ENCODE assay signal across 20 cellular contexts in the genomic region with DNA sequence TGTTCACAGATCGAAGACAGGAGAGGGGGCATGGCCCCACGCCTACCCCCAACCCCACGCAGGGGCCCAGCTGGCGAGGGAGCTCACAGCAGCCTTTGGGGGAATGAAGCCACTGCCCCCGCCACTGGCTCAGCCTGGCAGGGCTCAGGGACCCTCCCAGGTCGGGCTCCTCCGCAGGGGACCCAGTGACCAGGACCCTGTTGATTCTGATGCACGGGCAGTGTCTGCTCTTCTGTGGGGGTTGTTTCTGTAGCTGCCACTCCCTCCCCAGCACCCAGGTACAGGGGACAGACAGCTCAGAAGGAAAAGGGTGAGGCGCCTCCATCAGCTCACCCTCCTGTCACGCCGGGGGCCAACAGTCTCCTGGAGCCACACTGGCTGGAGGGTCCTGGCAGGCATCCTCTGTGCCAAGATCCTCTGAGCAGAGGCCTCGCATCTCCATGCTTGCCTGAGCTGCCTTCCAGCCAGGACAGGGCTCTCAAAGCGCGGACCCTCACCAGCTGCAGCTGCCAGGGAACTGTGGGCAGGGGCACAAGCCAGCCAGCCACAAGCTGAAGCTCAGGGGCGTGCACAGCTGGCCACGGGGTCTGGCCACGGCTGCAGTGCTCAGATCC. TPM values are rescaled to one million over a fixed set of nuclear protein-coding genes. Genes with fewer than 3 reads are reported as not detected.
A peak's percentile ranks its signal among the peaks of the same experiment; 100 is the strongest.
DNase-seq lines count a peak whose midpoint lies in the region; ATAC-seq and TF ChIP-seq lines count a peak whose summit lies in the region.
"Had no signal": no experiment of that assay in that cellular context is flagged by ENCODE, and none has a peak within 500 bp of the region (broad histone marks: within the 10 kb centered on the region; RNA-seq: fewer than 3 reads in every experiment).

No MANE protein-coding gene starts in this region.

- H2BK12ac ChIP-seq in H9 (ENCODE audit: insufficient read length, low read depth, low read length): no peak overlapping the region

- no peaks in the 10 kb centered on the region for H3K4me1 Mint-ChIP-seq in H9
- peaks cover 11% of the 10 kb centered on the region for H3K4me1 Mint-ChIP-seq in stimulated activated effector memory CD8-positive, alpha-beta T cell treated with anti-CD3 and anti-CD28 coated beads, Interleukin-12 subunit alpha, Interleukin-12 subunit beta, amount 100 ng/mL, for 72 hours

- no CpG with 5 or more reads among the region's 17 CpGs for WGBS in H9 (ENCODE audit: extremely low coverage, insufficient read length, low lambda C conversion rate)

- no peak overlapping the region for H3K9ac ChIP-seq in H9 (ENCODE audit: extremely low read depth, insufficient read length, low read length)

- no peak overlapping the region for H3T11ph ChIP-seq in H9 (ENCODE audit: low read length)

- no peak overlapping the region for H4K5ac ChIP-seq in H9 (ENCODE audit: insufficient read length, low read depth, low read length)

- no peak overlapping the region for H3K14ac ChIP-seq in H9 (ENCODE audit: insufficient read depth, low read length)

- no peak overlapping the region for H2BK120ac ChIP-seq in H9 (ENCODE audit: low read depth, low read length, poor library complexity, severe bottlenecking)

- intact Hi-C loops in Right ventricle myocardium inferior (cut with DNase I) (no loop called here), cardiac septum (cut with DNase I) (no loop called here)

- no peak overlapping the region for H3K23ac ChIP-seq in H9 (ENCODE audit: insufficient read length, low read depth, low read length)

- no peak overlapping the region for H2BK5ac ChIP-seq in H9 (ENCODE audit: insufficient read length, low read length)

- H4K91ac ChIP-seq in H9 (ENCODE audit: insufficient read length, low read depth, low read length): no peak overlapping the region

- H3K79me2 ChIP-seq in H9 (ENCODE audit: insufficient read depth, low read length): no peaks in the 10 kb centered on the region

- H3K4ac ChIP-seq in H9 (ENCODE audit: low read depth, low read length): no peak overlapping the region

- H3K23me2 ChIP-seq in H9 (ENCODE audit: insufficient read length, low read depth, low read length, poor library complexity, severe bottlenecking): no peaks in the 10 kb centered on the region

- no peak overlapping the region for H3K56ac ChIP-seq in H9 (ENCODE audit: insufficient read length, low read depth, low read length)

- H2AK5ac ChIP-seq in H9 (ENCODE audit: insufficient read length, low read length): no peak overlapping the region

- no peak overlapping the region for H3K4me3 ChIP-seq in SJCRH30

- H3K4me1 ChIP-seq in H9 (ENCODE audit: insufficient read depth, low read length) (no peaks in the 10 kb centered on the region), SJCRH30 (no peaks in the 10 kb centered on the region)

- peaks cover 12 to 46% (median 37%) of the 10 kb centered on the region in 3 experiments; a peak in 6 of 7 replicates for H3K36me3 Mint-ChIP-seq in H9 (ENCODE audit: insufficient read depth in 1 of 3, low read depth in 3 of 3)
- peaks cover 65% of the 10 kb centered on the region for H3K36me3 Mint-ChIP-seq in stimulated activated effector memory CD8-positive, alpha-beta T cell treated with anti-CD3 and anti-CD28 coated beads, Interleukin-12 subunit alpha, Interleukin-12 subunit beta, amount 100 ng/mL, for 72 hours

- H2BK20ac ChIP-seq in H9 (ENCODE audit: low read depth, low read length, poor library complexity, severe bottlenecking): no peak overlapping the region

- H3K4me2 ChIP-seq in H9 (ENCODE audit: insufficient read depth, insufficient read length, low read length): no peak overlapping the region

- no peak overlapping the region for H4K8ac ChIP-seq in H9 (replicated peaks; ENCODE audit: insufficient read length, low read depth, low read length)

- DNase-seq in Right ventricle myocardium inferior (ENCODE audit: missing footprints) (peak; percentile 17), cardiac septum (ENCODE audit: low spot score) (no peak), H9 (no peak), SJCRH30 (no peak), inferior parietal cortex (ENCODE audit: extremely low spot score) (no peak), NCI-H1417 (lab: John Stamatoyannopoulos, UW) (no peak)
- no peak for DNase-seq in stimulated activated effector memory CD8-positive, alpha-beta T cell treated with anti-CD3 and anti-CD28 coated beads, Interleukin-12 subunit alpha, Interleukin-12 subunit beta, amount 100 ng/mL, for 72 hours (ENCODE audit: low spot score in 2 of 2)
- DNase-seq: CD4-positive, alpha-beta memory T cell; DMS79 treated with DMSO at 0.1 percent for 48 hours; GDM1; KBM-7; MV-4-11; NCI-H1417 treated with DMSO at 0.1 percent for 48 hours; NCI-H2029; NCI-H2171 treated with DMSO at 0.1 percent for 48 hours; NCI-H446 treated with DMSO at 0.1 percent for 48 hours; NCI-H748 treated with DMSO at 0.1 percent for 48 hours; OCI-M1; RPMI8226 had no signal

- H3K79me1 ChIP-seq in H9 (ENCODE audit: insufficient read depth, low read depth, low read length, poor library complexity, severe bottlenecking): no peaks in the 10 kb centered on the region

- H2BK15ac ChIP-seq in H9 (ENCODE audit: low read depth, low read length): no peak overlapping the region

- peak overlapping the region in 2 of 3 experiments; percentile 15 to 79; a peak in 1 of 7 replicates for H3K27ac Mint-ChIP-seq in H9
- peak overlapping the region; percentile 58 for H3K27ac Mint-ChIP-seq in stimulated activated effector memory CD8-positive, alpha-beta T cell treated with anti-CD3 and anti-CD28 coated beads, Interleukin-12 subunit alpha, Interleukin-12 subunit beta, amount 100 ng/mL, for 72 hours

- TF ChIP-seq CTCF in H9 (conservative IDR thresholded peaks at IDR 0.05): no peak

- no peak overlapping the region for H2AFZ ChIP-seq in H9 (ENCODE audit: low read length)

- no peaks in the 10 kb centered on the region for H4K20me1 ChIP-seq in H9 (ENCODE audit: control insufficient read depth, insufficient read depth, insufficient read length)

- H3K18ac ChIP-seq in H9 (ENCODE audit: insufficient read length, low read depth, low read length): no peak overlapping the region

- H3K9me3 Mint-ChIP-seq in H9: peaks cover 7 to 8% of the 10 kb centered on the region in 2 experiments; a peak in 3 of 5 replicates
- no peaks in the 10 kb centered on the region for H3K9me3 Mint-ChIP-seq in stimulated activated effector memory CD8-positive, alpha-beta T cell treated with anti-CD3 and anti-CD28 coated beads, Interleukin-12 subunit alpha, Interleukin-12 subunit beta, amount 100 ng/mL, for 72 hours

- peaks cover 59% of the 10 kb centered on the region for H3K36me3 ChIP-seq in SJCRH30

- no peak overlapping the region for H3K4me3 Mint-ChIP-seq in H9
- H3K4me3 Mint-ChIP-seq in stimulated activated effector memory CD8-positive, alpha-beta T cell treated with anti-CD3 and anti-CD28 coated beads, Interleukin-12 subunit alpha, Interleukin-12 subunit beta, amount 100 ng/mL, for 72 hours: no peak overlapping the region
- H3K4me3 Mint-ChIP-seq: CD4-positive, alpha-beta memory T cell had no signal

- H3K27me3 ChIP-seq in H9 (ENCODE audit: insufficient read depth, low read length) (no peaks in the 10 kb centered on the region), SJCRH30 (no peaks in the 10 kb centered on the region)

- ATAC-seq in Right ventricle myocardium inferior (no peak), esophagus mucosa (peak; percentile 9)
- ATAC-seq in stimulated activated effector memory CD8-positive, alpha-beta T cell treated with anti-CD3 and anti-CD28 coated beads, Interleukin-12 subunit alpha, Interleukin-12 subunit beta, amount 100 ng/mL, for 72 hours: no peak

- H3K27ac ChIP-seq in H9 (ENCODE audit: insufficient read length, low read depth, low read length) (no peak overlapping the region), SJCRH30 (no peak overlapping the region)

- H3K9me3 ChIP-seq in H9 (ENCODE audit: control insufficient read depth, low read depth, low read length) (no peaks in the 10 kb centered on the region), SJCRH30 (replicated peaks) (no peaks in the 10 kb centered on the region; the same call in none of the 2 replicates)

- no peaks in the 10 kb centered on the region; the same call in 1 of the 2 replicates for H3K27me3 Mint-ChIP-seq in H9 (ENCODE audit: low read depth)
- H3K27me3 Mint-ChIP-seq: CD4-positive, alpha-beta memory T cell had no signal

RNA-seq across cellular contexts. Expression of gene ZNF778, which starts 49.1 kb away (rescaled TPM):
- 6.9 TPM for total RNA-seq in Right ventricle myocardium inferior
- total RNA-seq in cardiac septum: 9.7 TPM
- total RNA-seq in H9 (2021): 16.4 and 17.5 TPM in 2 replicates
- 5.3 TPM for total RNA-seq in esophagus mucosa
- 24.1 and 33.5 TPM in 2 replicates for total RNA-seq in SJCRH30 (2014; rRNA removed; shearing (Covaris generic))
